ENCODE assay signal across 21 cellular contexts in genomic region chr10:131184503-131184902, GRCh38.
"Had no signal": no experiment of that assay in that cellular context is flagged by ENCODE, and none has a peak within 500 bp of the region (broad histone marks: within the 10 kb centered on the region; RNA-seq: fewer than 3 reads in every experiment).

No MANE protein-coding gene starts in this region.

- H3K9me3 ChIP-seq: gastrocnemius medialis, heart right ventricle, left ventricle myocardium inferior, lower lobe of right lung, right atrium auricular region, sigmoid colon, suprapubic skin, thyroid gland, vagina had no signal

- H3K36me3 ChIP-seq: gastrocnemius medialis, heart right ventricle, left ventricle myocardium inferior, lower lobe of right lung, right atrium auricular region, sigmoid colon, suprapubic skin, thyroid gland, vagina had no signal

- H3K27ac Mint-ChIP-seq: memory B cell; natural killer cell treated with Interleukin-12 subunit alpha and Interleukin-12 subunit beta and Interleukin-15 and Interleukin-18, amount 100 ng/mL, for 72 hours; type B pancreatic cell had no signal

- H3K27me3 Mint-ChIP-seq: type B pancreatic cell had no signal

- DNase-seq: cortex of kidney; effector CD8-positive, alpha-beta T cell; gastrocnemius medialis; heart right ventricle; hypothalamus; left ventricle myocardium inferior; lower lobe of right lung; midbrain; sigmoid colon; stimulated activated naive CD4-positive, alpha-beta T cell treated with Interleukin-2 at 50 U/mL for 16 hours; thyroid gland had no signal

- H3K9me3 Mint-ChIP-seq: natural killer cell treated with Interleukin-12 subunit alpha and Interleukin-12 subunit beta and Interleukin-15 and Interleukin-18, amount 100 ng/mL, for 72 hours; type B pancreatic cell had no signal

- H3K4me1 Mint-ChIP-seq: memory B cell had no signal

- H3K4me1 ChIP-seq: gastrocnemius medialis, heart right ventricle, left ventricle myocardium inferior, lower lobe of right lung, right atrium auricular region, sigmoid colon, suprapubic skin, vagina had no signal

- H3K4me3 Mint-ChIP-seq: memory B cell; natural killer cell treated with Interleukin-12 subunit alpha and Interleukin-12 subunit beta and Interleukin-15 and Interleukin-18, amount 100 ng/mL, for 72 hours; type B pancreatic cell had no signal

- H3K27ac ChIP-seq: dorsolateral prefrontal cortex, gastrocnemius medialis, heart right ventricle, left ventricle myocardium inferior, lower lobe of right lung, right atrium auricular region, sigmoid colon, skin epidermis, suprapubic skin, thyroid gland, vagina had no signal

- H3K4me3 ChIP-seq: dorsolateral prefrontal cortex, gastrocnemius medialis, heart right ventricle, left ventricle myocardium inferior, lower lobe of right lung, right atrium auricular region, sigmoid colon, skin epidermis, suprapubic skin, thyroid gland, vagina had no signal

- H3K36me3 Mint-ChIP-seq: memory B cell; natural killer cell treated with Interleukin-12 subunit alpha and Interleukin-12 subunit beta and Interleukin-15 and Interleukin-18, amount 100 ng/mL, for 72 hours; type B pancreatic cell had no signal

- FAIRE-seq: endometrium, islet of Langerhans had no signal

- H3K27me3 ChIP-seq: right atrium auricular region, thyroid gland, vagina had no signal
